ENCODE assay signal across 23 cellular contexts in genomic region chr7:55043691-55044090, GRCh38. TPM values are rescaled to one million over a fixed set of nuclear protein-coding genes. Genes with fewer than 3 reads are reported as not detected.
DNase-seq lines count a peak whose midpoint lies in the region; ATAC-seq and TF ChIP-seq lines count a peak whose summit lies in the region.
"Had no signal": no experiment of that assay in that cellular context is flagged by ENCODE, and none has a peak within 500 bp of the region (broad histone marks: within the 10 kb centered on the region; RNA-seq: fewer than 3 reads in every experiment).

No MANE protein-coding gene starts in this region.

- 45 to 69% methylated on average over 2 of the region's 2 CpGs for WGBS in esophagus, 2 donors

- intact Hi-C loops in PC-9 (cut with micrococcal nuclease; ENCODE audit: unreplicated experiment): loop anchor here (1.0 to 5.0 kb wide), 3 partner anchors 16 to 166 kb away; no protein-coding TSS in a partner anchor

- H3K4me3 ChIP-seq in PC-9 (no peak overlapping the region), esophagus (ENCODE audit: low read depth in 1 of 2, low read length in 2 of 2) (no peak overlapping the region), stomach smooth muscle (ENCODE audit: low read length in 2 of 2) (no peak overlapping the region), HAP-1 (no peak overlapping the region)
- H3K4me3 ChIP-seq: BLaER1 treated with 17β-estradiol and CSF1 and Interleukin-3, amounts not matched to agents 10 nM and 100 nM; MG63; SJSA1; spleen had no signal

- H3K4me3 Mint-ChIP-seq in mesothelial cell of epicardium: no peak overlapping the region
- H3K4me3 Mint-ChIP-seq: activated CD4-positive, alpha-beta T cell treated with anti-CD3 and anti-CD28 coated beads, Interleukin-2, amount 10 ng/mL, durations not matched to agents 7 days and 5 days; HFFc6; stimulated activated naive CD8-positive, alpha-beta T cell treated with anti-CD3 and anti-CD28 coated beads, Interleukin-15, Interleukin-2, amounts not matched to agents 100 ng/mL and 50 ng/mL, for 24 hours had no signal

- in situ Hi-C loops in HAP-1 (cut with MboI; ENCODE audit: low sequenced_read_pairs): no loop called here

- no peak for ATAC-seq in GM18517 (IDR thresholded peaks at IDR 0.05; ENCODE audit: unreplicated experiment)

- DNase-seq in PC-9 (peak; percentile 76 to 89), mesothelial cell of epicardium (ENCODE audit: low spot score in 2 of 2, unreplicated experiment in 2 of 2) (no peak), NCI-H1930 (lab: John Stamatoyannopoulos, UW) (no peak), NCI-H1092 treated with DMSO at 0.1 percent for 48 hours (lab: John Stamatoyannopoulos, UW) (no peak), HAP-1 (ENCODE audit: low spot score in 2 of 2) (no peak)
- DNase-seq: ACHN; activated CD4-positive, alpha-beta T cell treated with anti-CD3 and anti-CD28 coated beads, Interleukin-2, amount 10 ng/mL, durations not matched to agents 7 days and 5 days; activated effector memory CD4-positive, alpha-beta T cell treated with Interleukin-2 at 50 U/mL for 16 hours; foreskin fibroblast; HFFc6; kidney glomerular epithelial cell; MG63; NCI-H748 treated with DMSO at 0.1 percent for 48 hours; posterior cingulate gyrus; spleen; stimulated activated CD4-positive, alpha-beta T cell treated with anti-CD3 and anti-CD28 coated beads, Interleukin-4, amount 100 ng/mL, for 24 hours had no signal

- no peak overlapping the region for H3K9ac ChIP-seq in stomach smooth muscle (ENCODE audit: low read length in 2 of 2)
- H3K9ac ChIP-seq: BLaER1 treated with 17β-estradiol and CSF1 and Interleukin-3, amounts not matched to agents 10 nM and 100 nM had no signal

- H3K9me2 ChIP-seq in PC-9 (ENCODE audit: insufficient read depth): no peaks in the 10 kb centered on the region

- peak overlapping the region; percentile 45 for H3K27ac ChIP-seq in PC-9
- H3K27ac ChIP-seq in esophagus (ENCODE audit: low read depth in 2 of 2, low read length in 1 of 2): peak overlapping the region; percentile 72 to 96
- peak overlapping the region; percentile 74 for H3K27ac ChIP-seq in stomach smooth muscle (ENCODE audit: low read length)
- H3K27ac ChIP-seq: BLaER1 treated with 17β-estradiol and CSF1 and Interleukin-3, amounts not matched to agents 10 nM and 100 nM; SJSA1; spleen had no signal

- H3K27me3 ChIP-seq in PC-9 (ENCODE audit: insufficient read depth, low read depth) (no peaks in the 10 kb centered on the region), esophagus (ENCODE audit: control insufficient read depth in 1 of 2, insufficient read depth in 2 of 2, low read length in 2 of 2) (no peaks in the 10 kb centered on the region), stomach smooth muscle (ENCODE audit: control insufficient read depth in 1 of 2, insufficient read depth in 2 of 2, low read length in 2 of 2) (no peaks in the 10 kb centered on the region), HAP-1 (ENCODE audit: low read depth) (no peaks in the 10 kb centered on the region)
- H3K27me3 ChIP-seq: MG63, SJSA1, spleen had no signal

- CTCF ChIA-PET in PC-9 (lab: Charles Lee): interaction anchor here (0.6 to 1.0 kb wide), 2 partner anchors 23 to 166 kb away, joined by 3 to 4 read pairs; no protein-coding TSS in a partner anchor

- no TSS peak for BruUV-seq in PC-9 (replicated peaks; lab: Mats Ljungman, UMichigan)

- H3K4me1 Mint-ChIP-seq in mesothelial cell of epicardium: peaks cover 24% of the 10 kb centered on the region
- H3K4me1 Mint-ChIP-seq: activated CD4-positive, alpha-beta T cell treated with anti-CD3 and anti-CD28 coated beads, Interleukin-2, amount 10 ng/mL, durations not matched to agents 7 days and 5 days had no signal

- peaks cover 67% of the 10 kb centered on the region for H3F3A ChIP-seq in PC-9 (ENCODE audit: insufficient read depth, low read depth)

- TF ChIP-seq CTCF in PC-9 (conservative IDR thresholded peaks at IDR 0.05) (no peak), mesothelial cell of epicardium (IDR thresholded peaks at IDR 0.05; ENCODE audit: unreplicated experiment) (no peak)

- H3K36me3 ChIP-seq in PC-9 (ENCODE audit: low read depth) (peaks cover 66% of the 10 kb centered on the region), esophagus (ENCODE audit: control insufficient read depth in 2 of 2, insufficient read depth in 2 of 2, low read length in 1 of 2) (peaks cover 0 to 4% of the 10 kb centered on the region in 2 donors), stomach smooth muscle (ENCODE audit: control insufficient read depth in 2 of 2, insufficient read depth in 2 of 2, low read length in 2 of 2) (peaks cover 0 to 2% of the 10 kb centered on the region in 2 donors), HAP-1 (replicated peaks) (no peaks in the 10 kb centered on the region)
- H3K36me3 ChIP-seq: BLaER1 treated with 17β-estradiol and CSF1 and Interleukin-3, amounts not matched to agents 10 nM and 100 nM; spleen had no signal

- H3K4me1 ChIP-seq in PC-9 (replicated peaks; ENCODE audit: insufficient read depth) (peaks cover 52% of the 10 kb centered on the region), esophagus (ENCODE audit: control insufficient read depth in 2 of 2, insufficient read depth in 2 of 2, low read length in 1 of 2) (peaks cover 3 to 4% of the 10 kb centered on the region in 2 donors), stomach smooth muscle (ENCODE audit: control insufficient read depth, insufficient read depth, low read length) (peaks cover 47% of the 10 kb centered on the region), HAP-1 (no peaks in the 10 kb centered on the region)
- H3K4me1 ChIP-seq: BLaER1 treated with 17β-estradiol and CSF1 and Interleukin-3, amounts not matched to agents 10 nM and 100 nM; SJSA1 had no signal

- H3K9me3 ChIP-seq in PC-9 (ENCODE audit: insufficient read depth, low read depth) (no peaks in the 10 kb centered on the region), esophagus (ENCODE audit: control insufficient read depth in 2 of 2, insufficient read depth in 1 of 2, low read depth in 1 of 2, low read length in 1 of 2) (no peaks in the 10 kb centered on the region), stomach smooth muscle (ENCODE audit: control insufficient read depth in 2 of 2, low read length in 2 of 2) (no peaks in the 10 kb centered on the region), HAP-1 (no peaks in the 10 kb centered on the region)
- H3K9me3 ChIP-seq: BLaER1 treated with 17β-estradiol and CSF1 and Interleukin-3, amounts not matched to agents 10 nM and 100 nM; MG63; SJSA1; spleen had no signal

- peak overlapping the region; percentile 68 for H3K27ac Mint-ChIP-seq in mesothelial cell of epicardium
- H3K27ac Mint-ChIP-seq: activated CD4-positive, alpha-beta T cell treated with anti-CD3 and anti-CD28 coated beads, Interleukin-2, amount 10 ng/mL, durations not matched to agents 7 days and 5 days; HFFc6; stimulated activated naive CD8-positive, alpha-beta T cell treated with anti-CD3 and anti-CD28 coated beads, Interleukin-15, Interleukin-2, amounts not matched to agents 100 ng/mL and 50 ng/mL, for 24 hours had no signal

- H3K4me2 ChIP-seq in PC-9: 0 out of 2 replicates have a peak overlapping the region, but pooled peaks have one; percentile 0
- H3K4me2 ChIP-seq: BLaER1 treated with 17β-estradiol and CSF1 and Interleukin-3, amounts not matched to agents 10 nM and 100 nM had no signal

- peaks cover 70% of the 10 kb centered on the region for H4K20me1 ChIP-seq in PC-9 (ENCODE audit: insufficient read depth)
- H4K20me1 ChIP-seq: BLaER1 treated with 17β-estradiol and CSF1 and Interleukin-3, amounts not matched to agents 10 nM and 100 nM had no signal

- H2AFZ ChIP-seq in PC-9: no peak overlapping the region

- no peaks in the 10 kb centered on the region for H3K9me3 Mint-ChIP-seq in mesothelial cell of epicardium
- H3K9me3 Mint-ChIP-seq: activated CD4-positive, alpha-beta T cell treated with anti-CD3 and anti-CD28 coated beads, Interleukin-2, amount 10 ng/mL, durations not matched to agents 7 days and 5 days; HFFc6; stimulated activated naive CD8-positive, alpha-beta T cell treated with anti-CD3 and anti-CD28 coated beads, Interleukin-15, Interleukin-2, amounts not matched to agents 100 ng/mL and 50 ng/mL, for 24 hours had no signal

- H3K79me2 ChIP-seq in PC-9 (ENCODE audit: low read depth): peaks cover 97% of the 10 kb centered on the region

- H3K27me3 Mint-ChIP-seq in mesothelial cell of epicardium (ENCODE audit: low read depth): no peaks in the 10 kb centered on the region
- H3K27me3 Mint-ChIP-seq: activated CD4-positive, alpha-beta T cell treated with anti-CD3 and anti-CD28 coated beads, Interleukin-2, amount 10 ng/mL, durations not matched to agents 7 days and 5 days; stimulated activated naive CD8-positive, alpha-beta T cell treated with anti-CD3 and anti-CD28 coated beads, Interleukin-15, Interleukin-2, amounts not matched to agents 100 ng/mL and 50 ng/mL, for 24 hours had no signal

- no peaks in the 10 kb centered on the region for H3K36me3 Mint-ChIP-seq in mesothelial cell of epicardium

- POLR2A ChIA-PET in PC-9 (lab: Charles Lee; ENCODE audit: unreplicated experiment): interaction anchor here (0.6 kb wide), 1 partner anchor 10 kb away, joined by 6 read pairs; no protein-coding TSS in a partner anchor

RNA-seq across cellular contexts. Expression of gene EGFR, which starts 24.9 kb away (rescaled TPM):
- total RNA-seq in PC-9 (2021): 324 and 342 TPM in 2 replicates
- polyA plus RNA-seq in esophagus: 10 to 100 TPM; 12.8 to 16.1 TPM
- 16.3 to 19.4 TPM (median 18.6 TPM) in 3 replicates for total RNA-seq in mesothelial cell of epicardium
- total RNA-seq: activated CD4-positive, alpha-beta T cell treated with anti-CD3 and anti-CD28 coated beads, Interleukin-2, amount 10 ng/mL, durations not matched to agents 7 days and 5 days; T-helper 1 cell treated with Interleukin-12 subunit alpha and Interleukin-12 subunit beta and Interleukin-4 antibody, amounts not matched to agents 30 ng/mL and 1 ng/mL, for 36 hours had no signal

Comparison
In these comparisons a context has a peak if more than half of its experiments do, and no peak if none do; other contexts are left out.
1. DNase-seq: peak in PC-9 (2 of 2); none in mesothelial cell of epicardium (0 of 2), NCI-H1930 (0 of 2), NCI-H1092 treated with DMSO at 0.1 percent for 48 hours (single experiment) and HAP-1 (0 of 2).
2. RNA of gene EGFR, which starts 24.9 kb away (total RNA-seq): 324 to 342 TPM in PC-9; 16.3 to 19.4 TPM in mesothelial cell of epicardium; every median in the first group is over 10 times any median in the second.
3. Peak in every context shown above with its lines, with median percentiles within 50 percentile points of each other: H3K27ac ChIP-seq.